1 cellular context compared by ENCODE assay signal in genomic region chr4:90127223-90127705, GRCh38.
TF ChIP-seq lines count a peak whose summit lies in the region.

Gene CCSER1, plus strand, starts transcription at chr4:90127394.

TF ChIP-seq in HepG2, 621 proteins besides CTCF, POLR2A, EP300 and RAD21 (continued from another document):
- no peak for TF ChIP-seq HMGXB4 (CRISPR knock-in tag; IDR thresholded peaks at IDR 0.05; ENCODE audit: borderline replicate concordance in 1 of 2, low read depth in 1 of 2)
- TF ChIP-seq NFAT5 (CRISPR knock-in tag; IDR thresholded peaks at IDR 0.05) = no peak
- no peak for TF ChIP-seq NR1H2 (CRISPR knock-in tag; IDR thresholded peaks at IDR 0.05; ENCODE audit: borderline replicate concordance, low read depth)
- TF ChIP-seq SRSF9 (IDR thresholded peaks at IDR 0.05; ENCODE audit: borderline replicate concordance, insufficient read depth, low read depth, low read length, poor library complexity, severe bottlenecking) = no peak
- TF ChIP-seq ZFAT (CRISPR knock-in tag; conservative IDR thresholded peaks at IDR 0.05) = no peak
- TF ChIP-seq ZBTB7A (CRISPR knock-in tag; IDR thresholded peaks at IDR 0.05) = no peak
- no peak for TF ChIP-seq HINFP (CRISPR knock-in tag; IDR thresholded peaks at IDR 0.05; ENCODE audit: low read depth)
- TF ChIP-seq SMAD1 (CRISPR knock-in tag; IDR thresholded peaks at IDR 0.05; ENCODE audit: borderline replicate concordance, low read depth) = no peak
- TF ChIP-seq ZNF792 (CRISPR knock-in tag; IDR thresholded peaks at IDR 0.05) = no peak
- TF ChIP-seq TEAD3 (CRISPR knock-in tag; optimal IDR thresholded peaks at IDR 0.05; ENCODE audit: borderline replicate concordance) = no peak
- no peak for TF ChIP-seq FOXP4 (CRISPR knock-in tag; IDR thresholded peaks at IDR 0.05)
- TF ChIP-seq CEBPB (IDR thresholded peaks at IDR 0.05; ENCODE audit: borderline replicate concordance, low read depth, low read length) = no peak
- TF ChIP-seq ZXDC (CRISPR knock-in tag; IDR thresholded peaks at IDR 0.05) = no peak
